Comparison of ENCODE assay signal across 31 cellular contexts in the genomic region with DNA sequence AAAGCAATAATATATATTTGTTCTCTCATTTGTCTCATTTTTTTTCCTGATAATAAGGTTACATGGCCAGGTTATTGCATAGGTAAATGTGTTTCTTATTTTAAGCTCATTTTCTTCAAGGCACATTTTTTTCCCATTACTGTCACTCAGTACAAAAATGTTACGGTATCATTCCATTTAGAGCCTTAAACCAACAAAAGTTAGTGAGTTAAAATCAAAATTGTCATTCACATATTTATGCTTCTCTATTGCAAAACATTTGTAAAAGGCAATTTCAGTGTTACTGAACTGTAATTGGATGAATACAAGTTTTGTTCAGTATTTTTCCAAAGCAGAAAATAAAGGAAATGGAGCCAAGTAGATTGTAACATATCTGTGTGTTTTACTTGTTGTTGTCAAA.
"Had no signal": no experiment of that assay in that cellular context is flagged by ENCODE, and none has a peak within 500 bp of the region (broad histone marks: within the 10 kb centered on the region; RNA-seq: fewer than 3 reads in every experiment).

No MANE protein-coding gene starts in this region.

- H3K36me3 ChIP-seq: ascending aorta, cardiac muscle cell had no signal

- H3K27me3 ChIP-seq: ascending aorta, cardiac muscle cell had no signal

- FAIRE-seq: bronchial epithelial cell, TTC549 had no signal

- H3K4me3 ChIP-seq: ascending aorta, cardiac muscle cell had no signal

- H3K27ac ChIP-seq: ascending aorta, cardiac muscle cell, VCaP had no signal

- DNase-seq: activated B cell treated with CpG ODN at 0.5 μM for 24 hours; activated CD4-positive, alpha-beta memory T cell treated with anti-CD3 and anti-CD28 coated beads for 36 hours; activated CD4-positive, alpha-beta T cell treated with anti-CD3 and anti-CD28 coated beads for 4 hours; activated CD4-positive, alpha-beta T cell treated with anti-CD3 and anti-CD28 coated beads, Interleukin-2, amount 10 ng/mL, durations not matched to agents 24 days and 14 days; activated CD4-positive, alpha-beta T cell treated with anti-CD3 and anti-CD28 coated beads, Interleukin-2, amount 50 U/mL, for 1 hour; activated CD4-positive, alpha-beta T cell treated with anti-CD3 and anti-CD28 coated beads, Interleukin-2, amount 50 U/mL, for 4 hours; activated CD4-positive, CD25-positive, alpha-beta regulatory T cell treated with anti-CD3 and anti-CD28 coated beads, Interleukin-2, amount 50 U/mL, for 72 hours; activated CD8-positive, alpha-beta memory T cell treated with anti-CD3 and anti-CD28 coated beads, Interleukin-2, amount 50 U/mL, for 4 hours; activated CD8-positive, alpha-beta T cell treated with anti-CD3 and anti-CD28 coated beads for 36 hours; activated effector memory CD4-positive, alpha-beta T cell treated with anti-CD3 and anti-CD28 coated beads, Interleukin-2, amount 50 U/mL, for 16 hours; activated gamma-delta T cell treated with Interleukin-2 at 50 U/mL for 16 hours; activated naive CD4-positive, alpha-beta T cell; activated naive CD4-positive, alpha-beta T cell treated with anti-CD3 and anti-CD28 coated beads for 36 hours; activated naive CD4-positive, alpha-beta T cell treated with anti-CD3 and anti-CD28 coated beads, Interleukin-2, amount 50 U/mL, for 16 hours; activated naive CD8-positive, alpha-beta T cell treated with anti-CD3 and anti-CD28 coated beads for 36 hours; activated T-cell treated with anti-CD3 and anti-CD28 coated beads for 4 hours; activated T-cell treated with anti-CD3 and anti-CD28 coated beads, Interleukin-2, amount 50 U/mL, for 1 hour; activated T-cell treated with anti-CD3 and anti-CD28 coated beads, Interleukin-2, amount 50 U/mL, for 4 hours; activated T-cell treated with anti-CD3 and anti-CD28 coated beads, Interleukin-2, amount 50 U/mL, for 72 hours; amygdala; anterior cingulate cortex; caudate nucleus; cerebellar nuclear complex; T-helper 1 cell; T-helper 2 cell; T-helper 9 cell had no signal

- H3K4me1 ChIP-seq: ascending aorta had no signal

- H3K9me3 ChIP-seq: ascending aorta had no signal
